Comparison of ENCODE assay signal across 12 cellular contexts in genomic region chr1:94160811-94161210, GRCh38. TPM values are rescaled to one million over a fixed set of nuclear protein-coding genes. Genes with fewer than 3 reads are reported as not detected.
DNase-seq lines count a peak whose midpoint lies in the region; ATAC-seq and TF ChIP-seq lines count a peak whose summit lies in the region.
"Had no signal": no experiment of that assay in that cellular context is flagged by ENCODE, and none has a peak within 500 bp of the region (broad histone marks: within the 10 kb centered on the region; RNA-seq: fewer than 3 reads in every experiment).

No MANE protein-coding gene starts in this region.

- peaks cover 4% of the 10 kb centered on the region; the same call in 1 of the 2 replicates for H3K4me1 ChIP-seq in HUES64 (ENCODE audit: insufficient read depth, low read length)
- no peaks in the 10 kb centered on the region for H3K4me1 ChIP-seq in left lung
- H3K4me1 ChIP-seq in tibial artery: peaks cover 0 to 8% (median 0%) of the 10 kb centered on the region in 4 donors

- H3K27me3 Mint-ChIP-seq in activated T-cell treated with anti-CD3 and anti-CD28 coated beads, Interleukin-2, amount 50 U/mL, for 4 hours (ENCODE audit: low read depth): peaks cover 16% of the 10 kb centered on the region

- TF ChIP-seq CTCF in cardiac fibroblast (IDR thresholded peaks at IDR 0.05; ENCODE audit: low read depth, low read length): no peak
- TF ChIP-seq CTCF in left lung (IDR thresholded peaks at IDR 0.05): no peak
- TF ChIP-seq CTCF in tibial artery (IDR thresholded peaks at IDR 0.05): no peak

- peak overlapping the region; percentile 30; the same call in 1 of the 2 replicates for H3K9ac ChIP-seq in HUES64 (ENCODE audit: low read depth, low read length)

- peak; percentile 33 for DNase-seq in AG08396 (ENCODE audit: low spot score)
- DNase-seq in cardiac fibroblast (ENCODE audit: low read depth in 2 of 2): peak; percentile 77 to 82
- no peak for DNase-seq in left lung
- DNase-seq in activated T-cell treated with anti-CD3 and anti-CD28 coated beads, Interleukin-2, amount 50 U/mL, for 4 hours: no peak
- no peak for DNase-seq in GOT3 (lab: John Stamatoyannopoulos, UW)
- DNase-seq in tibial artery: no peak
- DNase-seq: activated CD4-positive, alpha-beta T cell treated with anti-CD3 and anti-CD28 coated beads, Interleukin-2, amount 50 U/mL, for 4 hours; CD8-positive, alpha-beta memory T cell; central memory CD4-positive, alpha-beta T cell; small intestine had no signal

- H3K36me3 Mint-ChIP-seq in activated T-cell treated with anti-CD3 and anti-CD28 coated beads, Interleukin-2, amount 50 U/mL, for 4 hours (ENCODE audit: insufficient read depth): no peaks in the 10 kb centered on the region
- H3K36me3 Mint-ChIP-seq: CD8-positive, alpha-beta memory T cell had no signal

- H3K4me1 Mint-ChIP-seq in activated T-cell treated with anti-CD3 and anti-CD28 coated beads, Interleukin-2, amount 50 U/mL, for 4 hours (ENCODE audit: low read depth): no peaks in the 10 kb centered on the region
- H3K4me1 Mint-ChIP-seq: CD8-positive, alpha-beta memory T cell had no signal

- WGBS in HUES64: 70% methylated on average over 4 of the region's 4 CpGs

- peaks cover 3% of the 10 kb centered on the region for H3K9me3 Mint-ChIP-seq in activated T-cell treated with anti-CD3 and anti-CD28 coated beads, Interleukin-2, amount 50 U/mL, for 4 hours

- peak; percentile 12 for ATAC-seq in left lung
- ATAC-seq in activated T-cell treated with anti-CD3 and anti-CD28 coated beads, Interleukin-2, amount 50 U/mL, for 4 hours: no peak
- no peak for ATAC-seq in GM21360 (IDR thresholded peaks at IDR 0.05; ENCODE audit: unreplicated experiment)

- no peak overlapping the region for H3K4me3 Mint-ChIP-seq in activated T-cell treated with anti-CD3 and anti-CD28 coated beads, Interleukin-2, amount 50 U/mL, for 4 hours
- H3K4me3 Mint-ChIP-seq: CD8-positive, alpha-beta memory T cell had no signal

- intact Hi-C loops in left lung (cut with DNase I): no loop called here
- intact Hi-C loops in tibial artery (cut with DNase I; ENCODE audit: low total_unique reads): no loop called here

- H3K27me3 ChIP-seq in HUES64 (ENCODE audit: insufficient read depth, low read length) (no peaks in the 10 kb centered on the region), left lung (no peaks in the 10 kb centered on the region), tibial artery (no peaks in the 10 kb centered on the region)

- H3K36me3 ChIP-seq in HUES64 (ENCODE audit: insufficient read depth, low read length) (no peaks in the 10 kb centered on the region), left lung (no peaks in the 10 kb centered on the region), tibial artery (no peaks in the 10 kb centered on the region)

- no peak overlapping the region for H3K4me3 ChIP-seq in HUES64 (ENCODE audit: low read length)
- H3K4me3 ChIP-seq in cardiac fibroblast (replicated peaks in 1 of 2; ENCODE audit: low read depth in 2 of 2, low read length in 2 of 2): no peak overlapping the region
- H3K4me3 ChIP-seq in left lung: no peak overlapping the region
- H3K4me3 ChIP-seq in tibial artery: no peak overlapping the region

- H3K27ac ChIP-seq in HUES64 (ENCODE audit: low read depth, low read length): no peak overlapping the region
- no peak overlapping the region for H3K27ac ChIP-seq in left lung
- no peak overlapping the region for H3K27ac ChIP-seq in tibial artery

- H3K9me3 ChIP-seq in HUES64 (ENCODE audit: insufficient read depth, low read depth, low read length): no peaks in the 10 kb centered on the region; the same call in 1 of the 2 replicates
- peaks cover 0 to 4% of the 10 kb centered on the region in 2 donors for H3K9me3 ChIP-seq in left lung
- H3K9me3 ChIP-seq in tibial artery: no peaks in the 10 kb centered on the region

RNA-seq across cellular contexts. Expression of gene ABCA4, which starts 39.9 kb away (rescaled TPM):
- polyA plus RNA-seq in HUES64 (2013, experiment 1 of 2): 0.20 TPM
- 0.13 TPM for polyA plus RNA-seq in HUES64 (2013, experiment 2 of 2)
- total RNA-seq in left lung: 1 to 10 TPM; 1.7 to 2.7 TPM
- not detected for total RNA-seq in activated T-cell treated with anti-CD3 and anti-CD28 coated beads, Interleukin-2, amount 50 U/mL, for 4 hours
- total RNA-seq: CD8-positive, alpha-beta memory T cell had no signal
- polyA plus RNA-seq: CD8-positive, alpha-beta memory T cell had no signal

Comparison
In these comparisons a context has a peak if more than half of its experiments do, and no peak if none do; other contexts are left out.
1. DNase-seq: peak in AG08396 (single experiment) and cardiac fibroblast (2 of 2); none in left lung (0 of 2), activated T-cell treated with anti-CD3 and anti-CD28 coated beads, Interleukin-2, amount 50 U/mL, for 4 hours (single experiment), GOT3 (single experiment) and tibial artery (0 of 2).